2 cellular contexts compared by ENCODE assay signal in the genomic region with DNA sequence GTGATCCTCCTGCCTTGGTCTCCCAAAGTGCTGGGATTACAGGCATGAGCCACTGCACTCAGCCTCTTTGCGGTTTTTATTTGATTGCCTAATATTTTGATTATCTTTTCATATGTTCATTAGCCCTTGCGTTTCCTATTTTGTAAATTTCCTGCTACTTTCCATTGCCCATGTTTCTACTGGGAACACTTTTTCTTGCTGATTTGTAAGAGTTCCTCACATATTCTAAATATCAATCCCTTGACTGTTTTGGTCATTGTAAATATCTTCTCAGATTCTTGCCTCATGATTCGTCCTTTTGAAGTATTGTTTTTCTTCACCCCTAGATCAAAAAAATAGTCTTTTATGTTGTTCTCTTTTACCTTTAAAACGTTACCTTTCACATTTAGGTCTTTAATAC.
TF ChIP-seq lines count a peak whose summit lies in the region.

No MANE protein-coding gene starts in this region.

TF ChIP-seq in SK-N-SH, 30 proteins besides CTCF, POLR2A, EP300 and RAD21 (continued from another document):
- no peak for TF ChIP-seq RFX5 (IDR thresholded peaks at IDR 0.05; ENCODE audit: low read length)
- no peak for TF ChIP-seq YY1 (IDR thresholded peaks at IDR 0.05; ENCODE audit: low read depth)
- no peak for TF ChIP-seq TCF12 (IDR thresholded peaks at IDR 0.05)

TF ChIP-seq in SK-N-SH treated with all-trans-retinoic acid at 6 μM for 48 hours, 23 proteins besides CTCF, POLR2A, EP300 and RAD21:
- TF ChIP-seq POU6F1 (CRISPR knock-in tag; IDR thresholded peaks at IDR 0.05; ENCODE audit: borderline replicate concordance, low read depth) (no peak), RARB (CRISPR knock-in tag; IDR thresholded peaks at IDR 0.05) (no peak), GLIS3 (CRISPR knock-in tag; IDR thresholded peaks at IDR 0.05) (no peak), TOX (CRISPR knock-in tag; IDR thresholded peaks at IDR 0.05; ENCODE audit: borderline replicate concordance) (no peak), ARNTL (CRISPR knock-in tag; IDR thresholded peaks at IDR 0.05; ENCODE audit: borderline replicate concordance, low read depth) (no peak), ESRRG (CRISPR knock-in tag; IDR thresholded peaks at IDR 0.05) (no peak), ISL1 (CRISPR knock-in tag; IDR thresholded peaks at IDR 0.05) (no peak), PPARA (CRISPR knock-in tag; IDR thresholded peaks at IDR 0.05; ENCODE audit: borderline replicate concordance) (no peak), ZNF70 (CRISPR knock-in tag; IDR thresholded peaks at IDR 0.05) (no peak), CREB5 (CRISPR knock-in tag; IDR thresholded peaks at IDR 0.05; ENCODE audit: low read depth) (no peak), OSR1 (CRISPR knock-in tag; IDR thresholded peaks at IDR 0.05) (no peak), SNAI2 (CRISPR knock-in tag; IDR thresholded peaks at IDR 0.05) (no peak), ZNF8 (CRISPR knock-in tag; IDR thresholded peaks at IDR 0.05) (no peak), ZNF565 (CRISPR knock-in tag; conservative IDR thresholded peaks at IDR 0.05; ENCODE audit: low read depth) (no peak), ZC3H10 (CRISPR knock-in tag; IDR thresholded peaks at IDR 0.05) (no peak)
- TF ChIP-seq, protein P1, sequence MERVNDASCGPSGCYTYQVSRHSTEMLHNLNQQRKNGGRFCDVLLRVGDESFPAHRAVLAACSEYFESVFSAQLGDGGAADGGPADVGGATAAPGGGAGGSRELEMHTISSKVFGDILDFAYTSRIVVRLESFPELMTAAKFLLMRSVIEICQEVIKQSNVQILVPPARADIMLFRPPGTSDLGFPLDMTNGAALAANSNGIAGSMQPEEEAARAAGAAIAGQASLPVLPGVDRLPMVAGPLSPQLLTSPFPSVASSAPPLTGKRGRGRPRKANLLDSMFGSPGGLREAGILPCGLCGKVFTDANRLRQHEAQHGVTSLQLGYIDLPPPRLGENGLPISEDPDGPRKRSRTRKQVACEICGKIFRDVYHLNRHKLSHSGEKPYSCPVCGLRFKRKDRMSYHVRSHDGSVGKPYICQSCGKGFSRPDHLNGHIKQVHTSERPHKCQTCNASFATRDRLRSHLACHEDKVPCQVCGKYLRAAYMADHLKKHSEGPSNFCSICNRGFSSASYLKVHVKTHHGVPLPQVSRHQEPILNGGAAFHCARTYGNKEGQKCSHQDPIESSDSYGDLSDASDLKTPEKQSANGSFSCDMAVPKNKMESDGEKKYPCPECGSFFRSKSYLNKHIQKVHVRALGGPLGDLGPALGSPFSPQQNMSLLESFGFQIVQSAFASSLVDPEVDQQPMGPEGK (CRISPR knock-in tag; IDR thresholded peaks at IDR 0.05; ENCODE audit: borderline replicate concordance): no peak
- TF ChIP-seq, protein P2, sequence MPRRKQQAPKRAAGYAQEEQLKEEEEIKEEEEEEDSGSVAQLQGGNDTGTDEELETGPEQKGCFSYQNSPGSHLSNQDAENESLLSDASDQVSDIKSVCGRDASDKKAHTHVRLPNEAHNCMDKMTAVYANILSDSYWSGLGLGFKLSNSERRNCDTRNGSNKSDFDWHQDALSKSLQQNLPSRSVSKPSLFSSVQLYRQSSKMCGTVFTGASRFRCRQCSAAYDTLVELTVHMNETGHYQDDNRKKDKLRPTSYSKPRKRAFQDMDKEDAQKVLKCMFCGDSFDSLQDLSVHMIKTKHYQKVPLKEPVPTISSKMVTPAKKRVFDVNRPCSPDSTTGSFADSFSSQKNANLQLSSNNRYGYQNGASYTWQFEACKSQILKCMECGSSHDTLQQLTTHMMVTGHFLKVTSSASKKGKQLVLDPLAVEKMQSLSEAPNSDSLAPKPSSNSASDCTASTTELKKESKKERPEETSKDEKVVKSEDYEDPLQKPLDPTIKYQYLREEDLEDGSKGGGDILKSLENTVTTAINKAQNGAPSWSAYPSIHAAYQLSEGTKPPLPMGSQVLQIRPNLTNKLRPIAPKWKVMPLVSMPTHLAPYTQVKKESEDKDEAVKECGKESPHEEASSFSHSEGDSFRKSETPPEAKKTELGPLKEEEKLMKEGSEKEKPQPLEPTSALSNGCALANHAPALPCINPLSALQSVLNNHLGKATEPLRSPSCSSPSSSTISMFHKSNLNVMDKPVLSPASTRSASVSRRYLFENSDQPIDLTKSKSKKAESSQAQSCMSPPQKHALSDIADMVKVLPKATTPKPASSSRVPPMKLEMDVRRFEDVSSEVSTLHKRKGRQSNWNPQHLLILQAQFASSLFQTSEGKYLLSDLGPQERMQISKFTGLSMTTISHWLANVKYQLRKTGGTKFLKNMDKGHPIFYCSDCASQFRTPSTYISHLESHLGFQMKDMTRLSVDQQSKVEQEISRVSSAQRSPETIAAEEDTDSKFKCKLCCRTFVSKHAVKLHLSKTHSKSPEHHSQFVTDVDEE (CRISPR knock-in tag; IDR thresholded peaks at IDR 0.05): no peak
